Comparison of ENCODE assay signal across 28 cellular contexts in genomic region chr12:118288174-118288573, GRCh38.
"Had no signal": no experiment of that assay in that cellular context is flagged by ENCODE, and none has a peak within 500 bp of the region (broad histone marks: within the 10 kb centered on the region; RNA-seq: fewer than 3 reads in every experiment).

No MANE protein-coding gene starts in this region.

- H3K27me3 Mint-ChIP-seq: activated naive CD8-positive, alpha-beta T cell treated with anti-CD3 and anti-CD28 coated beads, Interleukin-2, amount 10 ng/mL, durations not matched to agents 7 days and 5 days; brain; progenitor cell of endocrine pancreas; stimulated activated naive CD8-positive, alpha-beta T cell treated with anti-CD3 and anti-CD28 coated beads, Interleukin-15, Interleukin-2, amounts not matched to agents 100 ng/mL and 50 ng/mL, for 24 hours; T-helper 17 cell; type B pancreatic cell had no signal

- H3K36me3 Mint-ChIP-seq: brain, type B pancreatic cell had no signal

- H3K9me3 ChIP-seq: ascending aorta, colonic mucosa, gastrocnemius medialis, left lung, lower lobe of right lung, right lobe of liver, thoracic aorta, vagina had no signal

- H3K27ac Mint-ChIP-seq: activated naive CD8-positive, alpha-beta T cell treated with anti-CD3 and anti-CD28 coated beads, Interleukin-2, amount 10 ng/mL, durations not matched to agents 7 days and 5 days; brain; nephron; progenitor cell of endocrine pancreas; T-helper 17 cell; type B pancreatic cell had no signal

- DNase-seq: activated CD4-positive, alpha-beta T cell treated with anti-CD3 and anti-CD28 coated beads for 48 hours; activated CD4-positive, alpha-beta T cell treated with anti-CD3 and anti-CD28 coated beads, Interleukin-2, amount 50 U/mL, for 48 hours; activated CD8-positive, alpha-beta memory T cell treated with anti-CD3 and anti-CD28 coated beads for 24 hours; activated effector memory CD4-positive, alpha-beta T cell treated with Interleukin-2 at 50 U/mL for 16 hours; activated naive CD4-positive, alpha-beta T cell treated with Interleukin-2 at 50 U/mL for 16 hours; activated naive CD8-positive, alpha-beta T cell treated with anti-CD3 and anti-CD28 coated beads, Interleukin-2, amount 10 ng/mL, durations not matched to agents 7 days and 5 days; cerebellar nuclear complex; colonic mucosa; effector CD8-positive, alpha-beta T cell; gastrocnemius medialis; glutamatergic neuron; left lung; lower lobe of right lung; mesenchymal stem cell; right lobe of liver; stimulated activated CD4-positive, alpha-beta T cell treated with anti-CD3 and anti-CD28 coated beads, Interleukin-2, amount 100 ng/mL, for 48 hours; T-helper 17 cell had no signal

- H3K4me3 ChIP-seq: ascending aorta, cardiac muscle cell, colonic mucosa, gastrocnemius medialis, left lung, lower lobe of right lung, right lobe of liver, thoracic aorta, vagina had no signal

- H3K9me3 Mint-ChIP-seq: activated naive CD8-positive, alpha-beta T cell treated with anti-CD3 and anti-CD28 coated beads, Interleukin-2, amount 10 ng/mL, durations not matched to agents 7 days and 5 days; stimulated activated naive CD8-positive, alpha-beta T cell treated with anti-CD3 and anti-CD28 coated beads, Interleukin-15, Interleukin-2, amounts not matched to agents 100 ng/mL and 50 ng/mL, for 24 hours had no signal

- H3K27me3 ChIP-seq: ascending aorta, cardiac muscle cell, colonic mucosa, gastrocnemius medialis, left lung, right lobe of liver, vagina had no signal

- ATAC-seq: gastrocnemius medialis, left lung, lower lobe of right lung, right lobe of liver, T-helper 17 cell had no signal

- H3K4me1 ChIP-seq: ascending aorta, colonic mucosa, lower lobe of right lung, right lobe of liver, vagina had no signal

- H3K4me1 Mint-ChIP-seq: brain had no signal

- H3K27ac ChIP-seq: ascending aorta, cardiac muscle cell, colonic mucosa, epithelial cell of prostate, gastrocnemius medialis, left lung, lower lobe of right lung, right lobe of liver, thoracic aorta, vagina, VCaP had no signal

- H3K4me3 Mint-ChIP-seq: activated naive CD8-positive, alpha-beta T cell treated with anti-CD3 and anti-CD28 coated beads, Interleukin-2, amount 10 ng/mL, durations not matched to agents 7 days and 5 days; brain; nephron; stimulated activated naive CD8-positive, alpha-beta T cell treated with anti-CD3 and anti-CD28 coated beads, Interleukin-15, Interleukin-2, amounts not matched to agents 100 ng/mL and 50 ng/mL, for 24 hours; T-helper 17 cell; type B pancreatic cell had no signal

- H3K36me3 ChIP-seq: ascending aorta, cardiac muscle cell, colonic mucosa, gastrocnemius medialis, left lung, right lobe of liver, thoracic aorta, vagina had no signal
